8 cellular contexts compared by ENCODE assay signal in the genomic region with DNA sequence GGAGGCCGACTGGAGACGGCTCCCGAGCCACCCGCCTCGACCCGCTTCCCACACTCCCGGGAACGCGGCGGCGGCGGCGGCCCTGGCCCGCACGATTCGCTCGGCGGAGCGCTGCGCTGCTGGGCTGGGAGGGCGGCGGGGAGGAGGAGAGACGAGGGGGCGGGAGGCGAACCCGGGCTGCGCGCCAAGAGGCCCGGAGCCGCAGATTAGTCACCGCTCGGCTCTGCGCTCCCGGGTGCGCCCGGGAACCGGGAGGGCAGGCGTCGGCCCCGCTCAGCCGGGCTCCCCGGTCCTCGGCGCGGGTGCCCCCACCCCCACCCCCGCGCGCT. TPM values are rescaled to one million over a fixed set of nuclear protein-coding genes. Genes with fewer than 3 reads are reported as not detected.
A peak's percentile ranks its signal among the peaks of the same experiment; 100 is the strongest.
DNase-seq lines count a peak whose midpoint lies in the region; ATAC-seq and TF ChIP-seq lines count a peak whose summit lies in the region.

No MANE protein-coding gene starts in this region.

- H3K4me3 Mint-ChIP-seq in activated CD8-positive, alpha-beta T cell treated with anti-CD3 and anti-CD28 coated beads, Interleukin-2, amount 10 ng/mL, durations not matched to agents 7 days and 5 days: peak overlapping the region; percentile 56

- peak overlapping the region; percentile 75 to 79 for H3K18ac ChIP-seq in mesenchymal stem cell (ENCODE audit: low read depth in 1 of 2, low read length in 2 of 2)

- 0% methylated on average over 3 of the region's 48 CpGs for WGBS in mesenchymal stem cell
- 0 to 4% (median 1%) methylated on average over 5 to 34 of the region's 48 CpGs; no CpG with 5 or more reads in 1 of the 5 donors for WGBS in stomach, 5 donors

- H2AFZ ChIP-seq in mesenchymal stem cell (ENCODE audit: low read depth, low read length): no peak overlapping the region

- peak overlapping the region in 1 of 2 experiments; percentile 45 for H2BK12ac ChIP-seq in mesenchymal stem cell (ENCODE audit: low read length in 2 of 2)

- H3K9ac ChIP-seq in endocrine pancreas (ENCODE audit: control insufficient read depth, insufficient read depth, low read length) (peak overlapping the region; percentile 72), mesenchymal stem cell (ENCODE audit: low read length) (peak overlapping the region; percentile 62)

- no peaks in the 10 kb centered on the region for H3K27me3 Mint-ChIP-seq in activated CD8-positive, alpha-beta T cell treated with anti-CD3 and anti-CD28 coated beads, Interleukin-2, amount 10 ng/mL, durations not matched to agents 7 days and 5 days (ENCODE audit: low read depth)

- H4K91ac ChIP-seq in mesenchymal stem cell (ENCODE audit: low read length): peak overlapping the region; percentile 86

- no peak overlapping the region for H2AK5ac ChIP-seq in mesenchymal stem cell (ENCODE audit: low read length, severe bottlenecking)

- H3K4me3 ChIP-seq in endocrine pancreas (ENCODE audit: control insufficient read depth, insufficient read depth, low read length): no peak overlapping the region
- H3K4me3 ChIP-seq in mesenchymal stem cell (ENCODE audit: insufficient read depth in 1 of 2, low read depth in 1 of 2, low read length in 2 of 2): peak overlapping the region; percentile 59 to 72
- peak overlapping the region; percentile 53 to 68 (median 56) for H3K4me3 ChIP-seq in stomach

- ATAC-seq in activated CD8-positive, alpha-beta T cell treated with anti-CD3 and anti-CD28 coated beads, Interleukin-2, amount 10 ng/mL, durations not matched to agents 7 days and 5 days: peak; percentile 42
- no peak for ATAC-seq in HG03520 (IDR thresholded peaks at IDR 0.05; ENCODE audit: unreplicated experiment)

- H3K36me3 ChIP-seq in endocrine pancreas (ENCODE audit: control insufficient read depth, insufficient read depth, low read length) (no peaks in the 10 kb centered on the region), mesenchymal stem cell (ENCODE audit: control insufficient read depth in 1 of 2, insufficient read depth in 2 of 2, low read depth in 1 of 2, low read length in 2 of 2) (no peaks in the 10 kb centered on the region), stomach (no peaks in the 10 kb centered on the region)

- peak overlapping the region; percentile 73 for H2BK120ac ChIP-seq in mesenchymal stem cell (ENCODE audit: low read depth, low read length)

- H4K8ac ChIP-seq in mesenchymal stem cell (ENCODE audit: low read length): peak overlapping the region; percentile 88

- H3K9me3 ChIP-seq in endocrine pancreas (ENCODE audit: control insufficient read depth, low read length) (no peaks in the 10 kb centered on the region), mesenchymal stem cell (ENCODE audit: control insufficient read depth, low read length) (no peaks in the 10 kb centered on the region), stomach (peaks cover 0 to 27% (median 0%) of the 10 kb centered on the region in 4 donors)

- intact Hi-C loops in stomach (cut with DNase I; ENCODE audit: low total_unique reads): no loop called here

- H3K79me1 ChIP-seq in mesenchymal stem cell (replicated peaks; ENCODE audit: low read length, poor library complexity, severe bottlenecking): peaks cover 2% of the 10 kb centered on the region

- no peaks in the 10 kb centered on the region for H3K4me1 ChIP-seq in endocrine pancreas (ENCODE audit: control insufficient read depth, insufficient read depth, low read length)
- peaks cover 26% of the 10 kb centered on the region for H3K4me1 ChIP-seq in mesenchymal stem cell (ENCODE audit: control insufficient read depth, insufficient read depth, low read depth, low read length)
- peaks cover 19 to 63% (median 38%) of the 10 kb centered on the region in 4 donors for H3K4me1 ChIP-seq in stomach

- DNase-seq in DMS 273 (lab: John Stamatoyannopoulos, UW; ENCODE audit: unreplicated experiment) (peak; percentile 93), DMS 273 treated with DMSO at 0.1 percent for 48 hours (lab: John Stamatoyannopoulos, UW) (no peak), NCI-H1930 (lab: John Stamatoyannopoulos, UW) (peak; percentile 8 to 23), mesenchymal stem cell (peak; percentile 85), stomach (peak; percentile 82)
- peak; percentile 64 for DNase-seq in activated CD8-positive, alpha-beta T cell treated with anti-CD3 and anti-CD28 coated beads, Interleukin-2, amount 10 ng/mL, durations not matched to agents 7 days and 5 days

- no peaks in the 10 kb centered on the region for H3K36me3 Mint-ChIP-seq in activated CD8-positive, alpha-beta T cell treated with anti-CD3 and anti-CD28 coated beads, Interleukin-2, amount 10 ng/mL, durations not matched to agents 7 days and 5 days (ENCODE audit: low read depth)

- H3K4ac ChIP-seq in mesenchymal stem cell (ENCODE audit: low read depth in 1 of 2, low read length in 2 of 2): peak overlapping the region in 1 of 2 experiments; percentile 79

- no peak overlapping the region for H2BK15ac ChIP-seq in mesenchymal stem cell (ENCODE audit: low read depth, poor library complexity, severe bottlenecking)

- peaks cover 28% of the 10 kb centered on the region for H3K4me1 Mint-ChIP-seq in activated CD8-positive, alpha-beta T cell treated with anti-CD3 and anti-CD28 coated beads, Interleukin-2, amount 10 ng/mL, durations not matched to agents 7 days and 5 days (ENCODE audit: low read depth)

- no peaks in the 10 kb centered on the region for H3K27me3 ChIP-seq in endocrine pancreas (ENCODE audit: control insufficient read depth, insufficient read depth, low read length)
- peaks cover 0 to 18% of the 10 kb centered on the region in 2 experiments for H3K27me3 ChIP-seq in mesenchymal stem cell (ENCODE audit: control insufficient read depth in 1 of 2, insufficient read depth in 1 of 2, low read length in 2 of 2)
- peaks cover 0 to 63% (median 26%) of the 10 kb centered on the region in 3 donors for H3K27me3 ChIP-seq in stomach

- peak overlapping the region; percentile 74 for H3K4me2 ChIP-seq in mesenchymal stem cell (ENCODE audit: low read length, poor library complexity, severe bottlenecking)

- no peak overlapping the region for H3K23ac ChIP-seq in mesenchymal stem cell (ENCODE audit: low read length in 2 of 2)

- no peak for TF ChIP-seq EP300 in stomach (IDR thresholded peaks at IDR 0.05)

- POLR2A ChIA-PET in activated CD8-positive, alpha-beta T cell treated with anti-CD3 and anti-CD28 coated beads, Interleukin-2, amount 10 ng/mL, durations not matched to agents 7 days and 5 days (lab: Charles Lee): no interaction called here

- peak overlapping the region; percentile 79 for H2BK5ac ChIP-seq in mesenchymal stem cell (ENCODE audit: low read depth, low read length, poor library complexity, severe bottlenecking)

- TF ChIP-seq CTCF in stomach (IDR thresholded peaks at IDR 0.05): no peak

- CTCF ChIA-PET in activated CD8-positive, alpha-beta T cell treated with anti-CD3 and anti-CD28 coated beads, Interleukin-2, amount 10 ng/mL, durations not matched to agents 7 days and 5 days (lab: Charles Lee): no interaction called here

- H3K27ac ChIP-seq in mesenchymal stem cell (ENCODE audit: low read length, poor library complexity, severe bottlenecking): peak overlapping the region; percentile 93
- H3K27ac ChIP-seq in stomach: peak overlapping the region; percentile 90 to 96 (median 93)

- no peak overlapping the region for H3K14ac ChIP-seq in mesenchymal stem cell (ENCODE audit: low read length in 2 of 2)

- no peak overlapping the region for H3K27ac Mint-ChIP-seq in activated CD8-positive, alpha-beta T cell treated with anti-CD3 and anti-CD28 coated beads, Interleukin-2, amount 10 ng/mL, durations not matched to agents 7 days and 5 days

- H3K9me3 Mint-ChIP-seq in activated CD8-positive, alpha-beta T cell treated with anti-CD3 and anti-CD28 coated beads, Interleukin-2, amount 10 ng/mL, durations not matched to agents 7 days and 5 days (ENCODE audit: insufficient read depth): no peaks in the 10 kb centered on the region

- peak in 1 of 4 donors; percentile 29 for TF ChIP-seq POLR2A in stomach (IDR thresholded peaks at IDR 0.05)

RNA-seq across cellular contexts. Expression of a gene that starts 11.2 kb away (rescaled TPM):
- total RNA-seq in activated CD8-positive, alpha-beta T cell treated with anti-CD3 and anti-CD28 coated beads, Interleukin-2, amount 10 ng/mL, durations not matched to agents 7 days and 5 days: 10 to 100 TPM; 41.5 to 45.5 TPM
- 16.0 TPM for polyA plus RNA-seq in mesenchymal stem cell (2013, experiment 1 of 2)
- 14.9 TPM for polyA plus RNA-seq in mesenchymal stem cell (2013, experiment 2 of 2)
- total RNA-seq in stomach: 10 to 100 TPM; 11.0 to 45.5 (median 34.8) TPM
- polyA plus RNA-seq in stomach: 10 to 100 TPM in 1 of 3 donors, 1 to 10 TPM in 2; 4.4 to 11.8 (median 5.0) TPM
